Comparison of ENCODE assay signal across 9 cellular contexts in the genomic region with DNA sequence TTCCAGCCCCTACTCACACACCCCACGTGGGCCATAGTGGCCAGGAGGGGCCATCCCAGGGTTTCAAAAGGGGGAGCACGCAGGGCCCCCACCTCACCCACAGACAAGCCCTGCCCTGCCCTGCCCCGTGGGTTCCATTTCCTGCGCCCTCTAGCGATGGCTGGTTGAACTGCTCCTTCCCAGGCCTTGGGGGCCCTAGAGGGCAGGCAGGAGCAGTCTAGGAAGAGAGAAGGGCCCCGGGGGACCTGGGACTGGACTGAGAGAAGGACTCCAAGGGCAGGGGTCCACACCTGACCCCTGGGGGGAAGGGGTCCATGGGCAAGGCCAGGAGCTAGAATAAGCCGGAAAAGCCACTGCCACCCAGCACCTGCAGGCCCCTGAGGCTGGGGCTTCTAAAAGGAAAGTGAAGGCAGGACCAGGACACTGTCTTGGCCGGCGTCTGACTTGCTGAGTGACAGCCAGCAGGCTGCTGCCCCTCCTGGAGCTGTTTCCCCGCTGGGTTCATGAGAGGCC. TPM values are rescaled to one million over a fixed set of nuclear protein-coding genes. Genes with fewer than 3 reads are reported as not detected.
DNase-seq lines count a peak whose midpoint lies in the region; ATAC-seq and TF ChIP-seq lines count a peak whose summit lies in the region.
"Had no signal": no experiment of that assay in that cellular context is flagged by ENCODE, and none has a peak within 500 bp of the region (broad histone marks: within the 10 kb centered on the region; RNA-seq: fewer than 3 reads in every experiment).

No MANE protein-coding gene starts in this region.

- no peaks in the 10 kb centered on the region for H3K36me3 ChIP-seq in fibroblast of lung (ENCODE audit: control insufficient read depth, insufficient read depth, low read length)
- H3K36me3 ChIP-seq in upper lobe of right lung, result no peaks in the 10 kb centered on the region

- TF ChIP-seq CTCF in AG09309 (IDR thresholded peaks at IDR 0.05; ENCODE audit: control insufficient read depth, insufficient read depth, low read depth, low read length, missing control alignments) (peak; percentile 97), fibroblast of lung (conservative IDR thresholded peaks at IDR 0.05 in 1 of 2, IDR thresholded peaks at IDR 0.05 in 1 of 2; ENCODE audit: low read depth in 1 of 2, low read length in 2 of 2) (peak; percentile 93 to 94), osteocyte (IDR thresholded peaks at IDR 0.05) (peak; percentile 93), upper lobe of right lung (IDR thresholded peaks at IDR 0.05) (peak; percentile 93)

- H3K27ac Mint-ChIP-seq in osteocyte (ENCODE audit: unreplicated experiment), result no peak overlapping the region

- H3K27ac ChIP-seq in fibroblast of lung (ENCODE audit: insufficient read depth, low read length), result no peak overlapping the region
- H3K27ac ChIP-seq in upper lobe of right lung, result no peak overlapping the region

- ATAC-seq in GM18508 (IDR thresholded peaks at IDR 0.05; ENCODE audit: insufficient read depth, unreplicated experiment), result peak; percentile 88
- peak; percentile 71 for ATAC-seq in HG02970 (IDR thresholded peaks at IDR 0.05; ENCODE audit: low FRiP score, unreplicated experiment)
- peak; percentile 74 for ATAC-seq in upper lobe of right lung

- no peak overlapping the region for H3K4me3 Mint-ChIP-seq in osteocyte (ENCODE audit: unreplicated experiment)

- no peaks in the 10 kb centered on the region for H3K9me3 Mint-ChIP-seq in osteocyte (ENCODE audit: unreplicated experiment)

- H2AFZ ChIP-seq in fibroblast of lung (ENCODE audit: low read length), result no peak overlapping the region

- intact Hi-C loops in upper lobe of right lung (cut with DNase I), result no loop called here

- no peak for DNase-seq in AG09309 (ENCODE audit: low read depth)
- peak; percentile 7 for DNase-seq in NCI-H82 treated with DMSO at 0.1 percent for 48 hours (lab: John Stamatoyannopoulos, UW; ENCODE audit: unreplicated experiment)
- DNase-seq in activated T-cell treated with anti-CD3 and anti-CD28 coated beads for 24 hours (ENCODE audit: low read depth), result peak; percentile 48
- DNase-seq in fibroblast of lung (ENCODE audit: low read depth in 2 of 2), result peak in 1 of 2 donors; percentile 23
- DNase-seq in osteocyte (ENCODE audit: extremely low spot score, unreplicated experiment), result no peak
- DNase-seq in upper lobe of right lung, result peak; percentile 79

- H3K4me1 ChIP-seq in fibroblast of lung (ENCODE audit: control insufficient read depth, extremely low read depth, insufficient read depth, low read length) (no peaks in the 10 kb centered on the region), upper lobe of right lung (peaks cover 3% of the 10 kb centered on the region)

- peaks cover 2% of the 10 kb centered on the region for H4K20me1 ChIP-seq in fibroblast of lung (ENCODE audit: control insufficient read depth, extremely low read depth, insufficient read depth, low read length)

- H3K27me3 ChIP-seq in fibroblast of lung (ENCODE audit: control insufficient read depth, insufficient read depth, low read length) (peaks cover 6% of the 10 kb centered on the region), upper lobe of right lung (peaks cover 7% of the 10 kb centered on the region)

- H3K4me2 ChIP-seq in fibroblast of lung (ENCODE audit: extremely low read depth, insufficient read depth, low read length), result no peak overlapping the region

- no peaks in the 10 kb centered on the region for H3K27me3 Mint-ChIP-seq in osteocyte (ENCODE audit: unreplicated experiment)

- no peaks in the 10 kb centered on the region for H3K79me2 ChIP-seq in fibroblast of lung (ENCODE audit: control insufficient read depth, insufficient read depth, low read length)

- H3K4me3 ChIP-seq in AG09309 (ENCODE audit: control insufficient read depth, low read depth, low read length), result no peak overlapping the region
- H3K4me3 ChIP-seq in fibroblast of lung (replicated peaks in 1 of 4; ENCODE audit: control extremely low read depth in 1 of 4, insufficient read depth in 1 of 4, low read depth in 3 of 4, low read length in 4 of 4), result no peak overlapping the region
- no peak overlapping the region for H3K4me3 ChIP-seq in upper lobe of right lung
- H3K4me3 ChIP-seq: skin epidermis had no signal

- H3K9me3 ChIP-seq in fibroblast of lung (ENCODE audit: control insufficient read depth, insufficient read depth, low read depth, low read length) (no peaks in the 10 kb centered on the region), upper lobe of right lung (no peaks in the 10 kb centered on the region)

- no peaks in the 10 kb centered on the region for H3K36me3 Mint-ChIP-seq in osteocyte (ENCODE audit: unreplicated experiment)

- H3K9ac ChIP-seq in fibroblast of lung (ENCODE audit: insufficient read depth, low read length), result no peak overlapping the region

- H3K4me1 Mint-ChIP-seq in osteocyte (ENCODE audit: unreplicated experiment), result peaks cover 10% of the 10 kb centered on the region

RNA-seq across cellular contexts. Expression of a gene that starts 10.1 kb away (rescaled TPM):
- total RNA-seq in fibroblast of lung (0.17 and 0.51 TPM in 2 replicates), osteocyte (0.89 and 1.3 TPM in 2 replicates), upper lobe of right lung (3.8 TPM)
- 0.02 and 0.09 TPM in 2 replicates for polyA plus RNA-seq in fibroblast of lung
- polyA plus RNA-seq in fibroblast of lung (2012), result 0.07 and 0.17 TPM in 2 replicates
- polyA minus RNA-seq in fibroblast of lung (ENCODE audit: low replicate concordance), result 0.24 and 0.85 TPM in 2 replicates

Comparison
In these comparisons a context has a peak if more than half of its experiments do, and no peak if none do; other contexts are left out.
1. DNase-seq: peak in NCI-H82 treated with DMSO at 0.1 percent for 48 hours (single experiment), activated T-cell treated with anti-CD3 and anti-CD28 coated beads for 24 hours (single experiment) and upper lobe of right lung (single experiment); none in AG09309 (single experiment) and osteocyte (single experiment).
2. Peak in every context shown above with its lines, with median percentiles within 50 percentile points of each other: CTCF ChIP-seq and ATAC-seq.